1 cellular context compared by ENCODE assay signal in the genomic region with DNA sequence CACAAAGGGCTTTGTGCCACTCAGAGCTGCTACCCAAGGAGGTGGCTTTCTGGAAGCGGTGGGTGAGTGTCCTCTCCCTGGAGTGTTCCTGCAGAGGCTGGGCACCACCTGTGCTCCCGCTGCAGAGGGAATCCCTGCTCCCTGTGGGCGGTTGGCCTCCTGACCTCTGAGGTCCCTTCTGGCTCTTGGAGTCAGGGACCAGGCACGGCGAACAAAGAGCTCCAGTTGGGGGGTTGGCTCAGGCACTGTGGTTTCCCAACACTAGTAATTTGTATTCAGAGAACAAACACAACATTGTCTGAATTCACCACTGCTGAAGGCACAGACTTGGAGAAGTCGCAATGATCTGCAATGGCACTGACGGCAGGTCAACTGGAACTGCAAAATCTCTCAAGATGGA.
TF ChIP-seq lines count a peak whose summit lies in the region.

No MANE protein-coding gene starts in this region.

TF ChIP-seq in IMR-90, 13 proteins besides CTCF, POLR2A, EP300 and RAD21 (continued from another document):
- TF ChIP-seq BHLHE40 (IDR thresholded peaks at IDR 0.05; ENCODE audit: low read depth, low read length) (no peak), RCOR1 (IDR thresholded peaks at IDR 0.05; ENCODE audit: insufficient replicate concordance, low read length) (no peak)
- TF ChIP-seq, protein P1, sequence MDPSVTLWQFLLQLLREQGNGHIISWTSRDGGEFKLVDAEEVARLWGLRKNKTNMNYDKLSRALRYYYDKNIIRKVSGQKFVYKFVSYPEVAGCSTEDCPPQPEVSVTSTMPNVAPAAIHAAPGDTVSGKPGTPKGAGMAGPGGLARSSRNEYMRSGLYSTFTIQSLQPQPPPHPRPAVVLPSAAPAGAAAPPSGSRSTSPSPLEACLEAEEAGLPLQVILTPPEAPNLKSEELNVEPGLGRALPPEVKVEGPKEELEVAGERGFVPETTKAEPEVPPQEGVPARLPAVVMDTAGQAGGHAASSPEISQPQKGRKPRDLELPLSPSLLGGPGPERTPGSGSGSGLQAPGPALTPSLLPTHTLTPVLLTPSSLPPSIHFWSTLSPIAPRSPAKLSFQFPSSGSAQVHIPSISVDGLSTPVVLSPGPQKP (IDR thresholded peaks at IDR 0.05; ENCODE audit: borderline replicate concordance, low read depth, low read length): no peak
